3 cellular contexts compared by ENCODE assay signal in genomic region chr10:114140827-114141226, GRCh38. TPM values are rescaled to one million over a fixed set of nuclear protein-coding genes. Genes with fewer than 3 reads are reported as not detected.
"Had no signal": no experiment of that assay in that cellular context is flagged by ENCODE, and none has a peak within 500 bp of the region (broad histone marks: within the 10 kb centered on the region; RNA-seq: fewer than 3 reads in every experiment).

No MANE protein-coding gene starts in this region.

RNA-seq across cellular contexts. Expression of gene TDRD1, which starts 38.3 kb away (rescaled TPM):
- total RNA-seq: astrocyte, cardiac muscle cell, chondrocyte had no signal
